In genomic region chr4:149248191-149248590, GRCh38 we compare ENCODE assay signal across 16 cellular contexts.
DNase-seq lines count a peak whose midpoint lies in the region; ATAC-seq and TF ChIP-seq lines count a peak whose summit lies in the region.
"Had no signal": no experiment of that assay in that cellular context is flagged by ENCODE, and none has a peak within 500 bp of the region (broad histone marks: within the 10 kb centered on the region; RNA-seq: fewer than 3 reads in every experiment).

No MANE protein-coding gene starts in this region.

- CTCF ChIA-PET in IMR-90 (lab: Yijun Ruan, JAX), result interaction anchor here (0.6 kb wide), 1 partner anchor 333 kb away, joined by 3 read pairs; no protein-coding TSS in a partner anchor

- H3K4me2 ChIP-seq in IMR-90 (ENCODE audit: low read depth, low read length) (no peak overlapping the region), MM.1S (ENCODE audit: low read depth, low read length) (no peak overlapping the region)

- H2AK9ac ChIP-seq in IMR-90 (replicated peaks; ENCODE audit: low read depth, low read length, poor library complexity), result no peak overlapping the region

- no peak overlapping the region for H4K5ac ChIP-seq in IMR-90 (ENCODE audit: low read depth, low read length)

- no peak overlapping the region for H3K4ac ChIP-seq in IMR-90 (ENCODE audit: low read depth, low read length)

- dilution Hi-C loops in IMR-90 (cut with HindIII; ENCODE audit: low sequenced_read_pairs, unreplicated experiment), result no loop called here

- TF ChIP-seq CTCF in IMR-90 (conservative IDR thresholded peaks at IDR 0.05; ENCODE audit: low read depth, low read length) (no peak), nephron (IDR thresholded peaks at IDR 0.05; ENCODE audit: unreplicated experiment in 3 of 3) (no peak), MM.1S (IDR thresholded peaks at IDR 0.05; ENCODE audit: low read length) (no peak), omental fat pad (IDR thresholded peaks at IDR 0.05) (no peak)

- H3K4me3 Mint-ChIP-seq in nephron, result peak overlapping the region in 1 of 3 experiments; percentile 10
- H3K4me3 Mint-ChIP-seq: CD4-positive, alpha-beta memory T cell had no signal

- ATAC-seq in IMR-90 (ENCODE audit: low read depth), result 0 out of 2 replicates have a peak, but pooled peaks have one; percentile 29
- ATAC-seq in GM18858 (IDR thresholded peaks at IDR 0.05; ENCODE audit: unreplicated experiment), result no peak
- no peak for ATAC-seq in omental fat pad (ENCODE audit: low FRiP score)

- H2AK5ac ChIP-seq in IMR-90 (ENCODE audit: low read depth, low read length), result no peak overlapping the region

- H3K27me3 ChIP-seq in IMR-90 (ENCODE audit: control insufficient read depth, insufficient read depth, low read length) (no peaks in the 10 kb centered on the region), MM.1S (replicated peaks; ENCODE audit: insufficient read depth, low read length) (no peaks in the 10 kb centered on the region)

- no peak for DNase-seq in IMR-90
- DNase-seq in cerebellum (ENCODE audit: low spot score), result peak; percentile 9
- no peak for DNase-seq in MM.1S
- no peak for DNase-seq in activated T-cell treated with anti-CD3 and anti-CD28 coated beads, Interleukin-2, amount 50 U/mL, for 48 hours
- no peak for DNase-seq in omental fat pad (ENCODE audit: low spot score)
- DNase-seq: AML-193; Calu3; CD4-positive, alpha-beta memory T cell; COR-L47; DMS53; DMS79 treated with DMSO at 0.1 percent for 48 hours; GM23248; H7; HCEC 1CT had no signal

- no peak overlapping the region for H4K91ac ChIP-seq in IMR-90 (ENCODE audit: insufficient read depth, low read depth, low read length)

- H2BK120ac ChIP-seq in IMR-90 (ENCODE audit: low read depth, low read length), result no peak overlapping the region

- intact Hi-C loops in IMR-90 (cut with micrococcal nuclease), result no loop called here

- no peaks in the 10 kb centered on the region for H3K36me3 ChIP-seq in IMR-90 (ENCODE audit: control insufficient read depth, insufficient read depth, low read length)
- H3K36me3 ChIP-seq in MM.1S (replicated peaks; ENCODE audit: insufficient read depth, low read length), result no peaks in the 10 kb centered on the region

- H3K9me2 ChIP-seq in MM.1S (replicated peaks; ENCODE audit: insufficient read depth, low read length), result no peaks in the 10 kb centered on the region

- peaks cover 3% of the 10 kb centered on the region for H3K9me3 Mint-ChIP-seq in nephron

- H2AFZ ChIP-seq in IMR-90 (replicated peaks; ENCODE audit: low read length, poor library complexity) (no peak overlapping the region), MM.1S (ENCODE audit: low read length) (no peak overlapping the region)
- H2AFZ ChIP-seq: GM23248 had no signal

- H4K20me1 ChIP-seq in IMR-90 (ENCODE audit: insufficient read depth, low read length), result no peaks in the 10 kb centered on the region
- H4K20me1 ChIP-seq in MM.1S (ENCODE audit: insufficient read depth, low read length), result no peaks in the 10 kb centered on the region

- H3K27ac Mint-ChIP-seq in nephron, result peak overlapping the region in 2 of 3 experiments; percentile 0 to 25
- H3K27ac Mint-ChIP-seq: CD4-positive, alpha-beta memory T cell had no signal

- no peaks in the 10 kb centered on the region for H3K9me1 ChIP-seq in IMR-90 (ENCODE audit: insufficient read depth, low read length)

- H2BK15ac ChIP-seq in IMR-90 (ENCODE audit: low read depth, low read length), result no peak overlapping the region

- H3K18ac ChIP-seq in IMR-90 (ENCODE audit: low read depth, low read length), result no peak overlapping the region

- H3K27ac ChIP-seq in IMR-90 (ENCODE audit: insufficient read depth, low read length), result no peak overlapping the region
- H3K27ac ChIP-seq in MM.1S (ENCODE audit: low read length), result no peak overlapping the region
- H3K27ac ChIP-seq: GM23248 had no signal

- no peak overlapping the region for H2BK20ac ChIP-seq in IMR-90 (ENCODE audit: low read depth, low read length)

- H3K4me1 Mint-ChIP-seq in nephron, result peaks cover 24% of the 10 kb centered on the region
- H3K4me1 Mint-ChIP-seq: CD4-positive, alpha-beta memory T cell had no signal

- H3K79me1 ChIP-seq in IMR-90 (ENCODE audit: low read depth in 1 of 2, low read length in 2 of 2), result no peaks in the 10 kb centered on the region

- H3K9ac ChIP-seq in IMR-90 (ENCODE audit: low read depth, low read length) (no peak overlapping the region), MM.1S (ENCODE audit: low read length) (no peak overlapping the region)
- H3K9ac ChIP-seq: GM23248 had no signal

- no peaks in the 10 kb centered on the region for H3K36me3 Mint-ChIP-seq in nephron (ENCODE audit: low read depth)
- H3K36me3 Mint-ChIP-seq: CD4-positive, alpha-beta memory T cell had no signal

- no peak for TF ChIP-seq POLR2A in IMR-90 (IDR thresholded peaks at IDR 0.05; ENCODE audit: low read depth, low read length)

- in situ Hi-C loops in IMR-90 (cut with MboI; ENCODE audit: low sequenced_read_pairs), result no loop called here

- POLR2A ChIA-PET in IMR-90 (lab: Charles Lee; ENCODE audit: unreplicated experiment), result interaction anchor here (0.6 kb wide), 1 partner anchor 595 kb away, joined by 3 read pairs; no protein-coding TSS in a partner anchor

- no peaks in the 10 kb centered on the region for H3K27me3 Mint-ChIP-seq in nephron (ENCODE audit: low read depth)
- H3K27me3 Mint-ChIP-seq: CD4-positive, alpha-beta memory T cell had no signal

- BruUV-seq in IMR-90 (replicated peaks; lab: Mats Ljungman, UMichigan), result no TSS peak

- no peak overlapping the region for H3K4me3 ChIP-seq in IMR-90 (ENCODE audit: insufficient read depth, low read depth, low read length)
- no peak overlapping the region for H3K4me3 ChIP-seq in MM.1S (ENCODE audit: low read length)
- H3K4me3 ChIP-seq: GM23248 had no signal

- H3K4me1 ChIP-seq in IMR-90 (ENCODE audit: control insufficient read depth, insufficient read depth, low read length) (no peaks in the 10 kb centered on the region), MM.1S (ENCODE audit: low read length) (no peaks in the 10 kb centered on the region)

- H3F3A ChIP-seq in MM.1S (ENCODE audit: insufficient read depth, low read length), result no peaks in the 10 kb centered on the region

- TF ChIP-seq RAD21 in IMR-90 (IDR thresholded peaks at IDR 0.05; ENCODE audit: low read length), result no peak

- no peaks in the 10 kb centered on the region for H3K9me3 ChIP-seq in IMR-90 (ENCODE audit: control insufficient read depth, insufficient read depth, low read length)
- H3K9me3 ChIP-seq in MM.1S (replicated peaks; ENCODE audit: insufficient read depth, low read length), result no peaks in the 10 kb centered on the region

- no peak overlapping the region for H3K14ac ChIP-seq in IMR-90 (replicated peaks; ENCODE audit: low read depth, low read length)

- no peak overlapping the region for H3K56ac ChIP-seq in IMR-90 (ENCODE audit: extremely low read depth, insufficient read depth, low read length)

- no peak overlapping the region for H3K23ac ChIP-seq in IMR-90 (ENCODE audit: low read depth, low read length)

- no peak overlapping the region for H4K8ac ChIP-seq in IMR-90 (ENCODE audit: low read depth in 2 of 2, low read length in 2 of 2)

- no peaks in the 10 kb centered on the region for H3K79me2 ChIP-seq in MM.1S (ENCODE audit: low read length)

- H2BK5ac ChIP-seq in IMR-90 (ENCODE audit: low read depth, low read length, poor library complexity, severe bottlenecking), result no peak overlapping the region

TF ChIP-seq in IMR-90, 13 proteins besides CTCF, POLR2A, EP300 and RAD21:
- TF ChIP-seq MXI1 (IDR thresholded peaks at IDR 0.05; ENCODE audit: borderline replicate concordance, low read depth, low read length), result no peak
- TF ChIP-seq CHD1 (IDR thresholded peaks at IDR 0.05; ENCODE audit: low read depth, low read length), result no peak
- no peak for TF ChIP-seq ELK1 (IDR thresholded peaks at IDR 0.05; ENCODE audit: borderline replicate concordance, low read depth, low read length)
- TF ChIP-seq, protein P1, sequence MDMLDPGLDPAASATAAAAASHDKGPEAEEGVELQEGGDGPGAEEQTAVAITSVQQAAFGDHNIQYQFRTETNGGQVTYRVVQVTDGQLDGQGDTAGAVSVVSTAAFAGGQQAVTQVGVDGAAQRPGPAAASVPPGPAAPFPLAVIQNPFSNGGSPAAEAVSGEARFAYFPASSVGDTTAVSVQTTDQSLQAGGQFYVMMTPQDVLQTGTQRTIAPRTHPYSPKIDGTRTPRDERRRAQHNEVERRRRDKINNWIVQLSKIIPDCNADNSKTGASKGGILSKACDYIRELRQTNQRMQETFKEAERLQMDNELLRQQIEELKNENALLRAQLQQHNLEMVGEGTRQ (IDR thresholded peaks at IDR 0.05; ENCODE audit: low read depth, low read length), result no peak
- no peak for TF ChIP-seq FOS (IDR thresholded peaks at IDR 0.05; ENCODE audit: low read depth, low read length)
- TF ChIP-seq RFX5 (IDR thresholded peaks at IDR 0.05; ENCODE audit: low read depth, low read length), result no peak
- TF ChIP-seq SMC3 (IDR thresholded peaks at IDR 0.05; ENCODE audit: low read depth, low read length), result no peak
- TF ChIP-seq RCOR1 (IDR thresholded peaks at IDR 0.05; ENCODE audit: insufficient replicate concordance, low read length), result no peak
- TF ChIP-seq MAFK (IDR thresholded peaks at IDR 0.05; ENCODE audit: low read depth, low read length), result no peak
- no peak for TF ChIP-seq CEBPB (IDR thresholded peaks at IDR 0.05; ENCODE audit: low read depth, low read length)
- no peak for TF ChIP-seq BHLHE40 (IDR thresholded peaks at IDR 0.05; ENCODE audit: low read depth, low read length)
- no peak for TF ChIP-seq MAZ (IDR thresholded peaks at IDR 0.05; ENCODE audit: borderline replicate concordance, low read depth, low read length)
- TF ChIP-seq NFE2L2 (IDR thresholded peaks at IDR 0.05; ENCODE audit: low read depth, low read length), result no peak
TF ChIP-seq in IMR-90: peak in this region for 0.
